17 cellular contexts compared by ENCODE assay signal in the genomic region with DNA sequence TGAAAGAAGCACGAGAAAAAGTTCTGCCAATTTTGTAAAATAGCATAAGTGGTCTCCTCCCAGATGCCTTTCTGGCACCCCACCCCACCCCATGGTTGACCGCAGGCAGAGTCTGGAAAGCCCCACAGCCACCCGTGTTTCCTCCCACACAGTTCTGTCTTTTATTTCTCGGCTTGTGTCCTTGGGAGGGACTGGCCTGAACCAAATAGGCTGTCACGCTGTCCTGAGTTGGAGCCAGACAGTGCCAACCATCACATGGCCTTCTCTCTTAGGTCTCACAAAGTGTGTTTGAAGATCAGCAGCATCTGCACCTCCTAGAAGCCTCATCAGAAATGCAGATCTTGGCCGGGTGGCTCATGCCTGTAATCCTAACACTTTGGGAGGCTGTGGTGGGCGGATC. TPM values are rescaled to one million over a fixed set of nuclear protein-coding genes. Genes with fewer than 3 reads are reported as not detected.
DNase-seq lines count a peak whose midpoint lies in the region; FAIRE-seq and TF ChIP-seq lines count a peak whose summit lies in the region.
"Had no signal": no experiment of that assay in that cellular context is flagged by ENCODE, and none has a peak within 500 bp of the region (broad histone marks: within the 10 kb centered on the region; RNA-seq: fewer than 3 reads in every experiment).

No MANE protein-coding gene starts in this region.

- peaks cover 68% of the 10 kb centered on the region for H3K4me1 Mint-ChIP-seq in CD14-positive monocyte
- peaks cover 68% of the 10 kb centered on the region for H3K4me1 Mint-ChIP-seq in dendritic cell treated with granulocyte-macrophage colony-stimulating factor and Interleukin-4, amounts not matched to agents 40 ng/mL and 50 ng/mL, for 4 days (ENCODE audit: low read depth)

- H3K79me1 ChIP-seq in trophoblast cell (ENCODE audit: low read length): no peaks in the 10 kb centered on the region

- no peak overlapping the region for H3K4me3 Mint-ChIP-seq in CD14-positive monocyte
- no peak overlapping the region for H3K4me3 Mint-ChIP-seq in dendritic cell treated with granulocyte-macrophage colony-stimulating factor and Interleukin-4, amounts not matched to agents 40 ng/mL and 50 ng/mL, for 4 days
- H3K4me3 Mint-ChIP-seq: activated CD4-positive, alpha-beta T cell treated with anti-CD3 and anti-CD28 coated beads, Interleukin-2, amount 10 ng/mL, durations not matched to agents 24 days and 14 days; mesothelial cell of epicardium had no signal

- H3K9ac ChIP-seq in trophoblast cell (ENCODE audit: low read length) (no peak overlapping the region), kidney (ENCODE audit: low read length in 2 of 2) (no peak overlapping the region)

- H2BK120ac ChIP-seq in trophoblast cell (ENCODE audit: insufficient read depth, low read length, poor library complexity): no peak overlapping the region

- peak overlapping the region; percentile 88 to 99 (median 97) for H3K27ac Mint-ChIP-seq in CD14-positive monocyte
- peak overlapping the region; percentile 54 for H3K27ac Mint-ChIP-seq in dendritic cell treated with granulocyte-macrophage colony-stimulating factor and Interleukin-4, amounts not matched to agents 40 ng/mL and 50 ng/mL, for 4 days
- H3K27ac Mint-ChIP-seq: activated CD4-positive, alpha-beta T cell treated with anti-CD3 and anti-CD28 coated beads, Interleukin-2, amount 10 ng/mL, durations not matched to agents 24 days and 14 days; mesothelial cell of epicardium had no signal

- no peak overlapping the region for H2BK5ac ChIP-seq in trophoblast cell (ENCODE audit: low read depth, low read length, poor library complexity)

- no peak for FAIRE-seq in H54 (lab: Jason Lieb, UNC)
- FAIRE-seq in kidney (lab: Jason Lieb, UNC): no peak
- FAIRE-seq: HTR-8/SVneo had no signal

- H2AFZ ChIP-seq in trophoblast cell (ENCODE audit: insufficient read depth, low read length, poor library complexity): no peak overlapping the region

- H3K4me2 ChIP-seq in trophoblast cell (ENCODE audit: low read length): no peak overlapping the region

- H4K12ac ChIP-seq in trophoblast cell (ENCODE audit: low read depth, low read length): no peak overlapping the region

- no peak overlapping the region for H3K4ac ChIP-seq in trophoblast cell (ENCODE audit: low read depth, low read length)

- no peak overlapping the region for H3K14ac ChIP-seq in trophoblast cell (ENCODE audit: low read length)

- H3K27ac ChIP-seq in trophoblast cell (ENCODE audit: low read depth, low read length): no peak overlapping the region
- H3K27ac ChIP-seq in kidney (ENCODE audit: low read depth in 2 of 2, low read length in 2 of 2): no peak overlapping the region
- H3K27ac ChIP-seq: coronary artery, ovary had no signal

- H3K36me3 ChIP-seq in GM06990 (ENCODE audit: control insufficient read depth, insufficient read depth, low read length): no peaks in the 10 kb centered on the region
- no peaks in the 10 kb centered on the region for H3K36me3 ChIP-seq in trophoblast cell (ENCODE audit: control insufficient read depth in 1 of 2, insufficient read depth in 2 of 2, low read length in 2 of 2)
- no peaks in the 10 kb centered on the region for H3K36me3 ChIP-seq in kidney (ENCODE audit: control insufficient read depth in 1 of 2, insufficient read depth in 2 of 2, low read length in 2 of 2)
- H3K36me3 ChIP-seq: ovary had no signal

- no peaks in the 10 kb centered on the region for H3K9me3 ChIP-seq in trophoblast cell (ENCODE audit: insufficient read depth, low read depth, low read length)
- H3K9me3 ChIP-seq in kidney (ENCODE audit: control insufficient read depth in 1 of 2, low read length in 2 of 2): no peaks in the 10 kb centered on the region
- H3K9me3 ChIP-seq: ovary had no signal

- H2BK12ac ChIP-seq in trophoblast cell (ENCODE audit: low read length): no peak overlapping the region

- no peak overlapping the region for H3K18ac ChIP-seq in trophoblast cell (ENCODE audit: low read length)

- intact Hi-C loops in CD14-positive monocyte (cut with micrococcal nuclease) (loop anchor here in 1 of 2 donors (10.0 kb wide), 1 partner anchor 359 kb away; a partner anchor contains a TSS), kidney (cut with DNase I) (no loop called here)
- intact Hi-C loops in dendritic cell treated with granulocyte-macrophage colony-stimulating factor and Interleukin-4, amounts not matched to agents 40 ng/mL and 50 ng/mL, for 4 days (cut with micrococcal nuclease): no loop called here

- H4K91ac ChIP-seq in trophoblast cell (ENCODE audit: low read depth, low read length): no peak overlapping the region

- WGBS in trophoblast cell (ENCODE audit: extremely low coverage, insufficient coverage, insufficient read length): no CpG with 5 or more reads among the region's 7 CpGs

- no peak overlapping the region for H3K23ac ChIP-seq in trophoblast cell (ENCODE audit: low read length)

- H3K79me2 ChIP-seq in trophoblast cell (ENCODE audit: control insufficient read depth, insufficient read depth, low read length, poor library complexity): no peaks in the 10 kb centered on the region

- no peak overlapping the region for H4K8ac ChIP-seq in trophoblast cell (ENCODE audit: low read depth, low read length)

- H3K27me3 Mint-ChIP-seq in CD14-positive monocyte (ENCODE audit: low read depth in 3 of 3): peaks cover 0 to 3% (median 2%) of the 10 kb centered on the region in 3 donors
- H3K27me3 Mint-ChIP-seq in dendritic cell treated with granulocyte-macrophage colony-stimulating factor and Interleukin-4, amounts not matched to agents 40 ng/mL and 50 ng/mL, for 4 days: no peaks in the 10 kb centered on the region
- H3K27me3 Mint-ChIP-seq: activated CD4-positive, alpha-beta T cell treated with anti-CD3 and anti-CD28 coated beads, Interleukin-2, amount 10 ng/mL, durations not matched to agents 24 days and 14 days had no signal

- peak; percentile 57 for DNase-seq in CD14-positive monocyte (ENCODE audit: low spot score)
- peak; percentile 26 for DNase-seq in GM06990 (ENCODE audit: extremely low read depth, insufficient read length)
- peak; percentile 7 to 19 for DNase-seq in trophoblast cell
- DNase-seq in H54 (ENCODE audit: insufficient read length, low spot score): no peak
- no peak for DNase-seq in kidney
- DNase-seq in T-helper 9 cell: no peak
- no peak for DNase-seq in EL
- DNase-seq: activated CD4-positive, alpha-beta T cell treated with anti-CD3 and anti-CD28 coated beads, Interleukin-2, amount 10 ng/mL, durations not matched to agents 24 days and 14 days; DMS79; NCI-H1694; NCI-H446; ovary had no signal

- H3K4me1 ChIP-seq in trophoblast cell (ENCODE audit: control insufficient read depth in 1 of 2, insufficient read depth in 2 of 2, low read length in 2 of 2) (no peaks in the 10 kb centered on the region), kidney (ENCODE audit: control insufficient read depth in 1 of 2, insufficient read depth in 1 of 2, low read depth in 1 of 2, low read length in 2 of 2) (peaks cover 0 to 11% of the 10 kb centered on the region in 2 donors)

- no peaks in the 10 kb centered on the region for H3K36me3 Mint-ChIP-seq in CD14-positive monocyte
- no peaks in the 10 kb centered on the region for H3K36me3 Mint-ChIP-seq in dendritic cell treated with granulocyte-macrophage colony-stimulating factor and Interleukin-4, amounts not matched to agents 40 ng/mL and 50 ng/mL, for 4 days (ENCODE audit: low read depth)
- H3K36me3 Mint-ChIP-seq: mesothelial cell of epicardium had no signal

- H3K9me3 Mint-ChIP-seq in CD14-positive monocyte: peaks cover 0 to 3% (median 0%) of the 10 kb centered on the region in 7 donors
- no peaks in the 10 kb centered on the region for H3K9me3 Mint-ChIP-seq in dendritic cell treated with granulocyte-macrophage colony-stimulating factor and Interleukin-4, amounts not matched to agents 40 ng/mL and 50 ng/mL, for 4 days
- H3K9me3 Mint-ChIP-seq: activated CD4-positive, alpha-beta T cell treated with anti-CD3 and anti-CD28 coated beads, Interleukin-2, amount 10 ng/mL, durations not matched to agents 24 days and 14 days had no signal

- H3K27me3 ChIP-seq in GM06990 (replicated peaks; ENCODE audit: control insufficient read depth, insufficient read depth, low read length) (no peaks in the 10 kb centered on the region), trophoblast cell (ENCODE audit: insufficient read depth, low read length) (no peaks in the 10 kb centered on the region)
- H3K27me3 ChIP-seq: ovary had no signal

- TF ChIP-seq CTCF in CD14-positive monocyte (IDR thresholded peaks at IDR 0.05) (no peak), GM06990 (IDR thresholded peaks at IDR 0.05; ENCODE audit: insufficient read depth, low read length, poor library complexity, severe bottlenecking) (no peak), kidney (IDR thresholded peaks at IDR 0.05; ENCODE audit: borderline replicate concordance, extremely low read depth, insufficient read depth) (no peak)

- no peak overlapping the region for H3K4me3 ChIP-seq in GM06990 (replicated peaks; ENCODE audit: low read depth, low read length)
- H3K4me3 ChIP-seq in trophoblast cell (ENCODE audit: low read depth, low read length): no peak overlapping the region
- no peak overlapping the region for H3K4me3 ChIP-seq in kidney (ENCODE audit: low read length in 2 of 2)
- H3K4me3 ChIP-seq: coronary artery, ovary had no signal

- H2AK5ac ChIP-seq in trophoblast cell (ENCODE audit: low read length): no peak overlapping the region

- no peak for TF ChIP-seq POLR2A in H54 (IDR thresholded peaks at IDR 0.05; ENCODE audit: low read depth, low read length)

RNA-seq across cellular contexts. Expression of a gene that starts 10.2 kb away (rescaled TPM):
- 100 to 1,000 TPM; 647 to 963 TPM for polyA plus RNA-seq in CD14-positive monocyte
- 51.0 and 52.4 TPM in 2 replicates for polyA plus RNA-seq in trophoblast cell (2013)
- total RNA-seq in kidney: 56.5 TPM
- 57.4 TPM for polyA plus RNA-seq in kidney (ENCODE audit: insufficient read depth, low read depth, low replicate concordance)

RNA-seq across cellular contexts. Expression of a gene that starts 49.4 kb away (rescaled TPM):
- 10 to 100 TPM; 28.0 to 29.2 TPM for polyA plus RNA-seq in CD14-positive monocyte
- 0.03 TPM in 2 replicates for polyA plus RNA-seq in trophoblast cell (2013)
- 0.88 TPM for total RNA-seq in kidney
- not detected for polyA plus RNA-seq in kidney (ENCODE audit: insufficient read depth, low read depth, low replicate concordance)
- total RNA-seq: SK-MEL-5 had no signal

Comparison
In these comparisons a context has a peak if more than half of its experiments do, and no peak if none do; other contexts are left out.
1. DNase-seq: peak in CD14-positive monocyte (single experiment), GM06990 (single experiment) and trophoblast cell (2 of 2); none in H54 (single experiment), kidney (single experiment), T-helper 9 cell (single experiment) and EL (single experiment).
2. RNA of a gene that starts 10.2 kb away (polyA plus RNA-seq): 647 to 963 TPM in CD14-positive monocyte; 57.4 TPM in kidney (single experiment); every median in the first group is over 10 times any median in the second.
3. RNA of a gene that starts 49.4 kb away (polyA plus RNA-seq): 28.0 to 29.2 TPM in CD14-positive monocyte; not detected in kidney (single experiment); every median in the first group is over 10 times any median in the second.